ENCODE assay signal across 10 cellular contexts in the genomic region with DNA sequence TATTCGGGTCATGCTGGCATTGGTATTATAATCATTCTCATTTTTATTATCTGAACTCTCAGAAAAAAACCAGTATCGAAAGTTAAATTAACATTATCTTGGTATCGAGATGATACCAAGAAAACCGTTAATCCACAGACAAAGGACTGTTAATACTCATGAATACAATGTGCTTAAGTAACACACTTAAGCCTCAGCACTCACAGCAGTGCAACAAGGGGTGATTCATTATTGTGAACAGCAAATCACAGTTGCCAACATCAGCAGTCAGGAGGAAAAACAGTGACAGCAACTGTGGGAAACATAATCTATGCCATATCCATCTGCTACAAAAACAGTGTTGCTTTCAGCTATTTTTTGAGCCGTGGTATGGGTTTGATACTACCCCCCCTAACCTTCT.
"Had no signal": no experiment of that assay in that cellular context is flagged by ENCODE, and none has a peak within 500 bp of the region (broad histone marks: within the 10 kb centered on the region; RNA-seq: fewer than 3 reads in every experiment).

No MANE protein-coding gene starts in this region.

- FAIRE-seq: astrocyte, colon had no signal

- DNase-seq: activated CD4-positive, alpha-beta memory T cell treated with anti-CD3 and anti-CD28 coated beads for 36 hours; activated naive CD8-positive, alpha-beta T cell treated with anti-CD3 and anti-CD28 coated beads, Interleukin-2, amount 50 U/mL, for 24 hours; effector CD4-positive, alpha-beta T cell; stimulated activated CD4-positive, alpha-beta T cell treated with anti-CD3 and anti-CD28 coated beads, Interleukin-12 subunit alpha, Interleukin-12 subunit beta, amount 100 ng/mL, for 4 hours; stimulated activated naive CD4-positive, alpha-beta T cell; T-helper 9 cell; trophoblast cell had no signal

- ATAC-seq: activated naive CD8-positive, alpha-beta T cell treated with anti-CD3 and anti-CD28 coated beads, Interleukin-2, amount 50 U/mL, for 24 hours had no signal

- H3K4me3 ChIP-seq: lung had no signal
